29 cellular contexts compared by ENCODE assay signal in the genomic region with DNA sequence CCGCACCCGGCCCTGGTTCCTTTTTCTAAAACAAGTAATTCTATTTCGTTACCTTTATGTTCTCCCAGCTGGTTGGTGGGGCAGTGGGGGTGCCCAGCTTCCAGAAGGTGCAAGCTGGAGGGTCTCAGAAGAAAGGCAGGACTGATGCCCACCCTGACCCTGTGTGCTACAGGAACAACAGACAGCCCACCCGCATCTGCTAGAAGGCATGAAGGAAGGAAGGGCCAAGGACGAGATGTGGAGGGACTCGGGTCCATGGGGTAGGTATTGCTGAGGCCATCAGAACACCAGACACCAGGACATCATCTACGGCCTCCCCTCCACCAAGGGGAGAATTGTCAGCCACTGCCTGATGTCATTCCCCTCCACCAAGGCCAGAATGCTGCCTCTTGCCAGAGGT. TPM values are rescaled to one million over a fixed set of nuclear protein-coding genes. Genes with fewer than 3 reads are reported as not detected.
A peak's percentile ranks its signal among the peaks of the same experiment; 100 is the strongest.
DNase-seq lines count a peak whose midpoint lies in the region; ATAC-seq and TF ChIP-seq lines count a peak whose summit lies in the region.
"Had no signal": no experiment of that assay in that cellular context is flagged by ENCODE, and none has a peak within 500 bp of the region (broad histone marks: within the 10 kb centered on the region; RNA-seq: fewer than 3 reads in every experiment).

No MANE protein-coding gene starts in this region.

- ATAC-seq in HG03039 (IDR thresholded peaks at IDR 0.05; ENCODE audit: unreplicated experiment) (no peak), GM18861 (IDR thresholded peaks at IDR 0.05; ENCODE audit: unreplicated experiment) (no peak)
- ATAC-seq: gastrocnemius medialis had no signal

- TF ChIP-seq CTCF in coronary artery (IDR thresholded peaks at IDR 0.05) (no peak), nephron (IDR thresholded peaks at IDR 0.05; ENCODE audit: unreplicated experiment in 3 of 3) (no peak)

- no peak overlapping the region for H3K4me3 ChIP-seq in CD4-positive, alpha-beta memory T cell (ENCODE audit: low read length in 2 of 2)
- H3K4me3 ChIP-seq in coronary artery: no peak overlapping the region
- H3K4me3 ChIP-seq: gastrocnemius medialis, Peyer's patch, stomach, thyroid gland had no signal

- H3K9me3 Mint-ChIP-seq in activated T-cell treated with anti-CD3 and anti-CD28 coated beads, Interleukin-2, amount 50 U/mL, for 24 hours: no peaks in the 10 kb centered on the region
- peaks cover 0 to 8% (median 0%) of the 10 kb centered on the region in 8 donors for H3K9me3 Mint-ChIP-seq in CD4-positive, alpha-beta memory T cell
- H3K9me3 Mint-ChIP-seq in nephron: no peaks in the 10 kb centered on the region
- H3K9me3 Mint-ChIP-seq: activated T-helper 17 cell treated with anti-CD3 and anti-CD28 coated beads, Interleukin-2, amount 50 U/mL, for 72 hours had no signal

- POLR2A ChIA-PET in CD4-positive, alpha-beta memory T cell (lab: Charles Lee; ENCODE audit: partially characterized antibody): interaction anchor here (0.7 to 5.3 kb wide), 12 partner anchors 8 to 79 kb away, joined by 3 to 47 read pairs (median 8); partner anchors contain the start of gene CYTH1

- peaks cover 63% of the 10 kb centered on the region for H3K4me1 Mint-ChIP-seq in activated T-cell treated with anti-CD3 and anti-CD28 coated beads, Interleukin-2, amount 50 U/mL, for 24 hours (ENCODE audit: low read depth)
- H3K4me1 Mint-ChIP-seq in CD4-positive, alpha-beta memory T cell: peaks cover 38 to 91% (median 67%) of the 10 kb centered on the region in 4 donors
- H3K4me1 Mint-ChIP-seq in nephron: peaks cover 39% of the 10 kb centered on the region

- H3K4me3 Mint-ChIP-seq in activated T-cell treated with anti-CD3 and anti-CD28 coated beads, Interleukin-2, amount 50 U/mL, for 24 hours: no peak overlapping the region
- H3K4me3 Mint-ChIP-seq in CD4-positive, alpha-beta memory T cell: peak overlapping the region in 4 of 8 donors; percentile 9 to 51 (median 34)
- no peak overlapping the region for H3K4me3 Mint-ChIP-seq in nephron

- DNase-seq in activated T-cell treated with anti-CD3 and anti-CD28 coated beads, Interleukin-2, amount 50 U/mL, for 24 hours: no peak
- DNase-seq in activated T-cell treated with anti-CD3 and anti-CD28 coated beads for 4 hours (no peak), coronary artery (ENCODE audit: low spot score) (peak; percentile 65), NCI-H2227 (lab: John Stamatoyannopoulos, UW; ENCODE audit: unreplicated experiment) (no peak)
- DNase-seq in CD4-positive, alpha-beta memory T cell: peak in 1 of 5 donors; percentile 38
- DNase-seq: AML-193; central memory CD4-positive, alpha-beta T cell; DMS 273 treated with DMSO at 0.1 percent for 48 hours; EL; hippocampal formation; left colon; mammary epithelial cell; NCI-H146; NCI-H2107; NCI-H446 treated with DMSO at 0.1 percent for 48 hours; NCI-H774; stimulated activated CD4-positive, alpha-beta T cell treated with anti-CD3 and anti-CD28 coated beads, Interleukin-12 subunit alpha, Interleukin-12 subunit beta, amount 100 ng/mL, for 4 hours; stimulated activated CD4-positive, alpha-beta T cell treated with anti-CD3 and anti-CD28 coated beads, Interleukin-2, amount 100 ng/mL, for 48 hours; stomach; T1000; thyroid gland had no signal

- H3K4me1 ChIP-seq in CD4-positive, alpha-beta memory T cell (ENCODE audit: insufficient read depth, low read length): peaks cover 87% of the 10 kb centered on the region

- H3K27ac Mint-ChIP-seq in activated T-cell treated with anti-CD3 and anti-CD28 coated beads, Interleukin-2, amount 50 U/mL, for 24 hours: peak overlapping the region; percentile 92
- H3K27ac Mint-ChIP-seq in CD4-positive, alpha-beta memory T cell: peak overlapping the region in 6 of 7 donors; percentile 64 to 97 (median 86)
- H3K27ac Mint-ChIP-seq in nephron: peak overlapping the region in 2 of 3 experiments; percentile 44 to 72

- no peak overlapping the region for H3K27ac ChIP-seq in CD4-positive, alpha-beta memory T cell (ENCODE audit: low read depth, low read length)
- H3K27ac ChIP-seq in coronary artery: peak overlapping the region in 1 of 2 donors; percentile 1
- H3K27ac ChIP-seq: neutrophil had no signal

- H3K27me3 ChIP-seq in CD4-positive, alpha-beta memory T cell (ENCODE audit: insufficient read depth, low read length): no peaks in the 10 kb centered on the region
- H3K27me3 ChIP-seq: gastrocnemius medialis, neutrophil, Peyer's patch, stomach, thyroid gland had no signal

- H3K36me3 Mint-ChIP-seq in activated T-cell treated with anti-CD3 and anti-CD28 coated beads, Interleukin-2, amount 50 U/mL, for 24 hours (ENCODE audit: low read depth): peaks cover 57% of the 10 kb centered on the region
- H3K36me3 Mint-ChIP-seq in CD4-positive, alpha-beta memory T cell: peaks cover 17 to 34% of the 10 kb centered on the region in 2 donors
- peaks cover 15% of the 10 kb centered on the region for H3K36me3 Mint-ChIP-seq in nephron (ENCODE audit: low read depth)

- CTCF ChIA-PET in CD4-positive, alpha-beta memory T cell (lab: Charles Lee; ENCODE audit: partially characterized antibody): interaction anchor here (1.0 to 2.6 kb wide), 2 partner anchors 11 to 19 kb away, joined by 3 to 22 read pairs; no protein-coding TSS in a partner anchor

- H3K36me3 ChIP-seq in CD4-positive, alpha-beta memory T cell (ENCODE audit: insufficient read depth, low read length): peaks cover 5% of the 10 kb centered on the region
- H3K36me3 ChIP-seq: gastrocnemius medialis, neutrophil, thyroid gland had no signal

- intact Hi-C loops in CD4-positive, alpha-beta memory T cell (cut with micrococcal nuclease): no loop called here

- H3K27me3 Mint-ChIP-seq in activated T-cell treated with anti-CD3 and anti-CD28 coated beads, Interleukin-2, amount 50 U/mL, for 24 hours: no peaks in the 10 kb centered on the region
- no peaks in the 10 kb centered on the region for H3K27me3 Mint-ChIP-seq in CD4-positive, alpha-beta memory T cell
- H3K27me3 Mint-ChIP-seq in nephron (ENCODE audit: low read depth): no peaks in the 10 kb centered on the region
- H3K27me3 Mint-ChIP-seq: activated T-helper 17 cell treated with anti-CD3 and anti-CD28 coated beads, Interleukin-2, amount 50 U/mL, for 72 hours; progenitor cell of endocrine pancreas had no signal

- no peaks in the 10 kb centered on the region for H3K9me3 ChIP-seq in CD4-positive, alpha-beta memory T cell (ENCODE audit: control insufficient read depth in 1 of 2, low read length in 2 of 2)
- H3K9me3 ChIP-seq: gastrocnemius medialis, neutrophil, Peyer's patch, stomach, thyroid gland had no signal

RNA-seq across cellular contexts. Expression of gene CYTH1, which starts 6.4 kb away (rescaled TPM):
- 100 to 1,000 TPM; 380 to 390 TPM for total RNA-seq in CD4-positive, alpha-beta memory T cell
- 100 to 1,000 TPM; 271 to 370 TPM for polyA plus RNA-seq in CD4-positive, alpha-beta memory T cell

RNA-seq across cellular contexts. Expression of gene USP36, which starts 52.2 kb away (rescaled TPM):
- 100 to 1,000 TPM; 181 to 183 TPM for total RNA-seq in CD4-positive, alpha-beta memory T cell
- 10 to 100 TPM; 35.4 to 55.1 TPM for polyA plus RNA-seq in CD4-positive, alpha-beta memory T cell
